Comparison of ENCODE assay signal across 1 cellular context in genomic region chr10:23191764-23192395, GRCh38.
TF ChIP-seq lines count a peak whose summit lies in the region.

PTF1A (plus strand) TSS chr10:23192312; CDS start chr10:23192531, 219 bp downstream.

TF ChIP-seq in WTC11, 78 proteins besides CTCF, POLR2A, EP300 and RAD21 (continued from another document):
- TF ChIP-seq MXD4 (CRISPR knock-in tag; IDR thresholded peaks at IDR 0.05; ENCODE audit: borderline replicate concordance) = no peak
- TF ChIP-seq IRF2 (CRISPR knock-in tag; IDR thresholded peaks at IDR 0.05; ENCODE audit: borderline replicate concordance, low read depth) = no peak
- no peak for TF ChIP-seq GTF2I (CRISPR knock-in tag; conservative IDR thresholded peaks at IDR 0.05)
- no peak for TF ChIP-seq PRRX2 (CRISPR knock-in tag; IDR thresholded peaks at IDR 0.05)
- TF ChIP-seq TP53 (CRISPR knock-in tag; IDR thresholded peaks at IDR 0.05) = no peak
